9 cellular contexts compared by ENCODE assay signal in the genomic region with DNA sequence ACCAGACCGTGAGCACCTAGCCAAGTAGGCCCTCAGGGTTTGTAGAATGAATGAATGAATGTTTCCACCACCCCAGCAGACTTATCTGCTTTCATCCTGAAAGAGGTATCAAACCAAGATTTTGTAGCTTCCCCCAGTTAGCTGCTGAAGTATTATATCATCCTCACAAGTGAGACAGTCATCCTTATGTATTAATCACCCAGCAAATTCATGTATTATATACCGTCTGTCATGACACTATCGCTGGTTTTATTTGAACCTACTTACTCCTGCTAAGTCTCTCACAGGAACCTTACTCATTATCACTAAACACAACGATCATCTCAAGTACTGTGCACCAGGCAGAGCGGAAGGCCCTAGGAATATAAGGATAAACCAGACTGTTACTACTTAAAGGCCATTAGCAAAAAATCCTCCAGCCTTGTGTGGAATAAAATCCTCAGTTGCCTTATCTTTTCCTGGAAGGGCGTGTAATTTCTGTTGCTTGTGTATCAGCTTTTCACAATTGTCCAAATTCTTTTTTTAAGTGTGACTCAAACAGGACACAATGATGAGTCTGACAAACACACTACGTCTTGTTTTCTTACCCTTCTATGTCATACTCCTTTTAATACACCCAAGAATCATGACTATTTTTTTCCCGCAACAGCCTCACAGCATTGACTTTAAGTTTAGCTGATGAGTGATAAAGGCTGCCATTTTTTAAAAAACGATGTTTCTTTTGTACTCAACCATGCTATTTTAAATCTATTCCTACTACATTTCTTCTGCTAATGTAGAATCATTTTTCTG.
DNase-seq lines count a peak whose midpoint lies in the region; ATAC-seq and TF ChIP-seq lines count a peak whose summit lies in the region.
"Had no signal": no experiment of that assay in that cellular context is flagged by ENCODE, and none has a peak within 500 bp of the region (broad histone marks: within the 10 kb centered on the region; RNA-seq: fewer than 3 reads in every experiment).

No MANE protein-coding gene starts in this region.

- no peaks in the 10 kb centered on the region for H3K9me2 ChIP-seq in GM23248 (ENCODE audit: insufficient read depth)

- H3K9me3 ChIP-seq in GM23248 (ENCODE audit: low read depth) (no peaks in the 10 kb centered on the region), SJSA1 (replicated peaks) (no peaks in the 10 kb centered on the region), duodenal mucosa (ENCODE audit: control insufficient read depth in 1 of 2, low read length in 2 of 2) (no peaks in the 10 kb centered on the region), gastrocnemius medialis (no peaks in the 10 kb centered on the region)

- WGBS in GM23248 (ENCODE audit: low coverage in 1 of 2, low lambda C conversion rate in 2 of 2, missing lambda C conversion rate in 2 of 2), 2 experiments = 17 to 18% methylated on average over 9 of the region's 9 CpGs

- H3K27ac ChIP-seq in GM23248 (peak overlapping the region; percentile 98), SJSA1 (peak overlapping the region; percentile 100), duodenal mucosa (ENCODE audit: low read depth, low read length) (peak overlapping the region; percentile 0), gastrocnemius medialis (peak overlapping the region; percentile 91 to 97 (median 94))

- peak overlapping the region; percentile 94 for H3K4me2 ChIP-seq in GM23248 (ENCODE audit: unreplicated experiment)

- DNase-seq in GM23248 = peak; percentile 79
- DNase-seq in SJSA1 (ENCODE audit: low read depth in 1 of 2, low spot score in 2 of 2) = peak in 1 of 2 experiments; percentile 52
- DNase-seq in gastrocnemius medialis = no peak
- no peak for DNase-seq in NCI-H774 (lab: John Stamatoyannopoulos, UW)
- no peak for DNase-seq in NCI-H2227 (lab: John Stamatoyannopoulos, UW; ENCODE audit: unreplicated experiment)
- no peak for DNase-seq in Kasumi-1 (lab: John Stamatoyannopoulos, UW)
- DNase-seq: activated effector memory CD4-positive, alpha-beta T cell treated with anti-CD3 and anti-CD28 coated beads, Interleukin-2, amount 50 U/mL, for 16 hours had no signal

- H3F3A ChIP-seq in GM23248 (ENCODE audit: insufficient read depth) = peaks cover 91% of the 10 kb centered on the region

- H3K4me1 ChIP-seq in GM23248 (ENCODE audit: insufficient read depth) (peaks cover 41% of the 10 kb centered on the region), SJSA1 (replicated peaks) (peaks cover 67% of the 10 kb centered on the region), duodenal mucosa (ENCODE audit: control insufficient read depth in 1 of 2, insufficient read depth in 2 of 2, low read length in 2 of 2) (peaks cover 55 to 63% of the 10 kb centered on the region in 2 donors), gastrocnemius medialis (peaks cover 89 to 98% of the 10 kb centered on the region in 2 donors)

- H4K20me1 ChIP-seq in GM23248 (ENCODE audit: insufficient read depth) = no peaks in the 10 kb centered on the region; the same call in 1 of the 2 replicates

- in situ Hi-C loops in GM23248 (cut with MboI) (no loop called here), gastrocnemius medialis (cut with MboI; ENCODE audit: low sequenced_read_pairs in 4 of 4) (no loop called here)

- ATAC-seq in gastrocnemius medialis (peak; percentile 26 to 35), GM19452 (IDR thresholded peaks at IDR 0.05; ENCODE audit: unreplicated experiment) (no peak)

- peaks cover 59% of the 10 kb centered on the region for H3K36me3 ChIP-seq in GM23248 (ENCODE audit: low read depth)
- peaks cover 53% of the 10 kb centered on the region for H3K36me3 ChIP-seq in SJSA1
- H3K36me3 ChIP-seq in duodenal mucosa (ENCODE audit: control insufficient read depth in 1 of 2, insufficient read depth in 2 of 2, low read length in 2 of 2) = peaks cover 0 to 3% of the 10 kb centered on the region in 2 donors
- H3K36me3 ChIP-seq in gastrocnemius medialis = no peaks in the 10 kb centered on the region

- no peak for TF ChIP-seq CTCF in gastrocnemius medialis (IDR thresholded peaks at IDR 0.05 in 4 of 5, conservative IDR thresholded peaks at IDR 0.05 in 1 of 5)

- H3K27me3 ChIP-seq in GM23248 (replicated peaks; ENCODE audit: insufficient read depth) (no peaks in the 10 kb centered on the region), SJSA1 (replicated peaks) (no peaks in the 10 kb centered on the region), duodenal mucosa (ENCODE audit: control insufficient read depth in 1 of 2, insufficient read depth in 2 of 2, low read length in 2 of 2) (no peaks in the 10 kb centered on the region), gastrocnemius medialis (no peaks in the 10 kb centered on the region)

- intact Hi-C loops in gastrocnemius medialis (cut with DNase I; ENCODE audit: low total_unique reads) = no loop called here

- H2AFZ ChIP-seq in GM23248 = no peak overlapping the region

- peaks cover 90% of the 10 kb centered on the region for H3K79me2 ChIP-seq in GM23248 (ENCODE audit: insufficient read depth)

- H3K9ac ChIP-seq in GM23248 (peak overlapping the region; percentile 100), duodenal mucosa (ENCODE audit: low read depth in 1 of 2, low read length in 2 of 2) (peak overlapping the region in 1 of 2 donors; percentile 90)

- H3K4me3 ChIP-seq in GM23248 (peak overlapping the region; percentile 99), SJSA1 (peak overlapping the region; percentile 48), duodenal mucosa (ENCODE audit: low read depth in 1 of 2, low read length in 2 of 2) (peak overlapping the region; percentile 34 to 68), gastrocnemius medialis (peak overlapping the region in 3 of 4 donors; percentile 16 to 50 (median 48))

- TF ChIP-seq POLR2A in gastrocnemius medialis (IDR thresholded peaks at IDR 0.05) = peak; percentile 14 to 48

Comparison
In these comparisons a context has a peak if more than half of its experiments do, and no peak if none do; other contexts are left out.
1. H3K27ac ChIP-seq: peak in every context shown above with its lines; median percentile 100 in SJSA1; 98 in GM23248; 94 in gastrocnemius medialis; 0 in duodenal mucosa.
2. H3K4me3 ChIP-seq: peak in every context shown above with its lines; median percentile 99 in GM23248; 51 in duodenal mucosa; 48 in SJSA1; 48 in gastrocnemius medialis.